8 cellular contexts compared by ENCODE assay signal in genomic region chr10:72334196-72334831, GRCh38. TPM values are rescaled to one million over a fixed set of nuclear protein-coding genes. Genes with fewer than 3 reads are reported as not detected.
DNase-seq lines count a peak whose midpoint lies in the region; ATAC-seq and TF ChIP-seq lines count a peak whose summit lies in the region.

No MANE protein-coding gene starts in this region.

- H3K18ac ChIP-seq in mesenchymal stem cell (ENCODE audit: low read depth in 1 of 2, low read length in 2 of 2), result peak overlapping the region; percentile 98 to 100

- peak overlapping the region; percentile 97 to 98 for H3K4ac ChIP-seq in mesenchymal stem cell (ENCODE audit: low read depth in 1 of 2, low read length in 2 of 2)

- peak overlapping the region; percentile 98 to 99 for H2BK12ac ChIP-seq in mesenchymal stem cell (ENCODE audit: low read length in 2 of 2)

- DNase-seq in NK-92 treated with Interleukin-12 subunit alpha and Interleukin-12 subunit beta, amount 100 ng/mL, for 24 hours (lab: John Stamatoyannopoulos, UW), result peak; percentile 14
- DNase-seq in NK-92 (lab: John Stamatoyannopoulos, UW; ENCODE audit: unreplicated experiment), result no peak
- peak; percentile 80 for DNase-seq in NCI-H2171 treated with DMSO at 0.1 percent for 48 hours (lab: John Stamatoyannopoulos, UW)
- DNase-seq in mesenchymal stem cell, result peak; percentile 91
- DNase-seq in thyroid gland, result no peak
- DNase-seq in SIG-M5 (lab: John Stamatoyannopoulos, UW), result no peak

- H3K27ac ChIP-seq in mesenchymal stem cell (ENCODE audit: low read length, poor library complexity, severe bottlenecking) (peak overlapping the region; percentile 97), thyroid gland (peak overlapping the region; percentile 62 to 97 (median 82))

- peak overlapping the region; percentile 95 to 100 (median 98) for H3K27ac Mint-ChIP-seq in brain

- no peaks in the 10 kb centered on the region for H3K27me3 ChIP-seq in mesenchymal stem cell (ENCODE audit: control insufficient read depth in 1 of 2, insufficient read depth in 1 of 2, low read length in 2 of 2)
- no peaks in the 10 kb centered on the region for H3K27me3 ChIP-seq in thyroid gland

- H2AK5ac ChIP-seq in mesenchymal stem cell (ENCODE audit: low read length, severe bottlenecking), result peak overlapping the region; percentile 85

- no peak overlapping the region for H2AFZ ChIP-seq in mesenchymal stem cell (ENCODE audit: low read depth, low read length)

- H3K23ac ChIP-seq in mesenchymal stem cell (ENCODE audit: low read length in 2 of 2), result peak overlapping the region in 1 of 2 experiments; percentile 66

- no peak for TF ChIP-seq POLR2A in thyroid gland (IDR thresholded peaks at IDR 0.05)

- no peak overlapping the region for H3K9ac ChIP-seq in mesenchymal stem cell (ENCODE audit: low read length)

- peaks cover 8% of the 10 kb centered on the region for H3K36me3 Mint-ChIP-seq in brain

- H2BK120ac ChIP-seq in mesenchymal stem cell (ENCODE audit: low read depth, low read length), result peak overlapping the region; percentile 88

- H4K91ac ChIP-seq in mesenchymal stem cell (ENCODE audit: low read length), result peak overlapping the region; percentile 100

- peak overlapping the region in 1 of 2 experiments; percentile 96 for H3K14ac ChIP-seq in mesenchymal stem cell (ENCODE audit: low read length in 2 of 2)

- H3K4me3 ChIP-seq in mesenchymal stem cell (ENCODE audit: insufficient read depth in 1 of 2, low read depth in 1 of 2, low read length in 2 of 2), result no peak overlapping the region
- no peak overlapping the region for H3K4me3 ChIP-seq in thyroid gland (replicated peaks in 1 of 3)

- H3K9me3 ChIP-seq in mesenchymal stem cell (ENCODE audit: control insufficient read depth, low read length), result no peaks in the 10 kb centered on the region
- H3K9me3 ChIP-seq in thyroid gland, result no peaks in the 10 kb centered on the region

- peak overlapping the region; percentile 98 for H2BK5ac ChIP-seq in mesenchymal stem cell (ENCODE audit: low read depth, low read length, poor library complexity, severe bottlenecking)

- no peaks in the 10 kb centered on the region for H3K9me3 Mint-ChIP-seq in brain

- peaks cover 62% of the 10 kb centered on the region for H3K4me1 ChIP-seq in mesenchymal stem cell (ENCODE audit: control insufficient read depth, insufficient read depth, low read depth, low read length)
- peaks cover 43 to 73% of the 10 kb centered on the region in 2 donors for H3K4me1 ChIP-seq in thyroid gland

- H3K79me1 ChIP-seq in mesenchymal stem cell (replicated peaks; ENCODE audit: low read length, poor library complexity, severe bottlenecking), result no peaks in the 10 kb centered on the region

- H3K36me3 ChIP-seq in mesenchymal stem cell (ENCODE audit: control insufficient read depth in 1 of 2, insufficient read depth in 2 of 2, low read depth in 1 of 2, low read length in 2 of 2) (peaks cover 28 to 58% of the 10 kb centered on the region in 2 experiments), thyroid gland (peaks cover 32 to 38% of the 10 kb centered on the region in 2 donors)

- H3K4me1 Mint-ChIP-seq in brain, result peaks cover 87% of the 10 kb centered on the region

- peak overlapping the region; percentile 96 for H4K8ac ChIP-seq in mesenchymal stem cell (ENCODE audit: low read length)

- H3K27me3 Mint-ChIP-seq in brain, result no peaks in the 10 kb centered on the region

- peak overlapping the region; percentile 58 to 81 (median 76) for H3K4me3 Mint-ChIP-seq in brain

- WGBS in mesenchymal stem cell, result 61% methylated on average over 16 of the region's 18 CpGs
- 72 to 78% methylated on average over 16 to 18 of the region's 18 CpGs for WGBS in thyroid gland, 2 donors

- peak overlapping the region; percentile 55 for H3K4me2 ChIP-seq in mesenchymal stem cell (ENCODE audit: low read length, poor library complexity, severe bottlenecking)

- peak overlapping the region; percentile 38 for H2BK15ac ChIP-seq in mesenchymal stem cell (ENCODE audit: low read depth, poor library complexity, severe bottlenecking)

- no peak for ATAC-seq in esophagus mucosa

- TF ChIP-seq CTCF in brain (conservative IDR thresholded peaks at IDR 0.05), result no peak
- no peak for TF ChIP-seq CTCF in thyroid gland (IDR thresholded peaks at IDR 0.05)

- intact Hi-C loops in thyroid gland (cut with DNase I), result loop anchor here (10.0 kb wide), 1 partner anchor 380 kb away; no protein-coding TSS in a partner anchor

RNA-seq across cellular contexts. Expression of gene DNAJB12, which starts 20.4 kb away (rescaled TPM):
- 29.3 TPM for polyA plus RNA-seq in brain (ENCODE audit: insufficient read depth, low read depth, low replicate concordance)
- polyA plus RNA-seq in mesenchymal stem cell (2013, experiment 1 of 2), result 28.6 TPM
- 27.7 TPM for polyA plus RNA-seq in mesenchymal stem cell (2013, experiment 2 of 2)
- 10 to 100 TPM; 31.6 to 49.7 (median 44.1) TPM for total RNA-seq in thyroid gland
- total RNA-seq in esophagus mucosa, result 21.6 TPM

Comparison
In these comparisons a context has a peak if more than half of its experiments do, and no peak if none do; other contexts are left out.
1. DNase-seq: peak in NK-92 treated with Interleukin-12 subunit alpha and Interleukin-12 subunit beta, amount 100 ng/mL, for 24 hours (single experiment), NCI-H2171 treated with DMSO at 0.1 percent for 48 hours (single experiment) and mesenchymal stem cell (single experiment); none in NK-92 (single experiment), thyroid gland (0 of 2) and SIG-M5 (single experiment).